Comparison of ENCODE assay signal across 1 cellular context in the genomic region with DNA sequence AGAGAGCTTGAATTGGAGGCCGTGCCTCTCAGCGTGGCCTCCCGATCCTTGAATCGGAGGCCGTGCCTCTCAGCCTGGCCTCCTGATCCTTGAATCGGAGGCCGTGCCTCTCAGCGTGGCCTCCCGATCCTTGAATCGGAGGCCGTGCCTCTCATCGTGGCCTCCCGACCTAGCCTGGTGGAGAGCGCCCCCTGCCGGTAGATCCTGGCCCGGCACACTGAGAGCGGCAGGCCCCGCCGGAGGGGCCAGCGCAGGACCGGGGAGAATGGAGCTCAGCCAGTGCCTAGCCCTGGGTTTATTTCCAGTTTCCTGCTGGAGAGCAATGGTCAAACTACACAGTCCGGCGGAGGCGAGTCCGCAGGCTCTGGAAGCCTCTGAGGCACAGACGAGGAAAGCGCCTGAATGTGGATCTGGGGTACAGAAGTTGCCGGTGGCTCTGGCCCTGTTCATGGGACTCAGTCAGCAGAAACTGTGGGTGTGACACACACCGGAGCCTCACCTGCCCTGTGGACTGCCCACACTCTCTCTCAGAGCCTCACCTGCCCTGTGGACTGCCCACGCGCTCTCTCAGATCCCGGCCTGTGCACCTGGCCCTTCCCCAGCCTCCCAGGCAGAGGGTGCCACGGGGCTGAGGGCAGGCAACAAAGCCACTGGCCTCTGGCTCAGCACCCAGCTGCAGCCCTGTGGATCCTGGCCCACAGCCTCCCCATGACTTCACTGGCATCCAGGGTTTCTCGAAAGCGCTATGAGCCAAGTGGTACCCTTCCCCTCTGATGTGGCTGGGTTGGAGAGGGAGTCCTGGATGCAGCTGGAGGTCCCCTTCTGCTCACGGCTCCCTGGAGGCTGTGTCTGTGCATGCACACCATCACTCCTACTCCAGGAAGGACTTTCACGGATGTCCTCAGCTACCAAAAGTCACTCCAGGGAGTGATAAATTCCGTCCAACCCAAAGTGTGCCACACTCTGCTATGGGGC.
TF ChIP-seq lines count a peak whose summit lies in the region.

No MANE protein-coding gene starts in this region.

TF ChIP-seq in HCT116, 20 proteins besides CTCF, POLR2A, EP300 and RAD21:
- TF ChIP-seq SIN3A (IDR thresholded peaks at IDR 0.05; ENCODE audit: low read depth) (no peak), ELF1 (IDR thresholded peaks at IDR 0.05; ENCODE audit: borderline replicate concordance, low read depth) (no peak), CBX3 (IDR thresholded peaks at IDR 0.05; ENCODE audit: low read depth) (no peak), JUND (IDR thresholded peaks at IDR 0.05) (no peak), SRF (IDR thresholded peaks at IDR 0.05; ENCODE audit: low read depth) (no peak), FOSL1 (IDR thresholded peaks at IDR 0.05; ENCODE audit: low read depth) (no peak), ZFX (IDR thresholded peaks at IDR 0.05) (no peak), ZNF274 (IDR thresholded peaks at IDR 0.05; ENCODE audit: low read depth, low read length) (no peak), EGR1 (IDR thresholded peaks at IDR 0.05; ENCODE audit: low read depth) (no peak), TCF7L2 (IDR thresholded peaks at IDR 0.05; ENCODE audit: borderline replicate concordance, extremely low read depth, insufficient read depth, insufficient read length) (no peak), YY1 (IDR thresholded peaks at IDR 0.05; ENCODE audit: extremely low read depth, insufficient replicate concordance, low read depth, low read length) (no peak), EZH2 (IDR thresholded peaks at IDR 0.05) (no peak), POLR2AphosphoS5 (IDR thresholded peaks at IDR 0.05; ENCODE audit: low read depth, low read length) (no peak), SP1 (IDR thresholded peaks at IDR 0.05; ENCODE audit: low read depth) (no peak), EZH2phosphoT487 (IDR thresholded peaks at IDR 0.05; ENCODE audit: borderline replicate concordance) (no peak), CEBPB (IDR thresholded peaks at IDR 0.05; ENCODE audit: low read depth) (no peak)
- TF ChIP-seq, protein P1, sequence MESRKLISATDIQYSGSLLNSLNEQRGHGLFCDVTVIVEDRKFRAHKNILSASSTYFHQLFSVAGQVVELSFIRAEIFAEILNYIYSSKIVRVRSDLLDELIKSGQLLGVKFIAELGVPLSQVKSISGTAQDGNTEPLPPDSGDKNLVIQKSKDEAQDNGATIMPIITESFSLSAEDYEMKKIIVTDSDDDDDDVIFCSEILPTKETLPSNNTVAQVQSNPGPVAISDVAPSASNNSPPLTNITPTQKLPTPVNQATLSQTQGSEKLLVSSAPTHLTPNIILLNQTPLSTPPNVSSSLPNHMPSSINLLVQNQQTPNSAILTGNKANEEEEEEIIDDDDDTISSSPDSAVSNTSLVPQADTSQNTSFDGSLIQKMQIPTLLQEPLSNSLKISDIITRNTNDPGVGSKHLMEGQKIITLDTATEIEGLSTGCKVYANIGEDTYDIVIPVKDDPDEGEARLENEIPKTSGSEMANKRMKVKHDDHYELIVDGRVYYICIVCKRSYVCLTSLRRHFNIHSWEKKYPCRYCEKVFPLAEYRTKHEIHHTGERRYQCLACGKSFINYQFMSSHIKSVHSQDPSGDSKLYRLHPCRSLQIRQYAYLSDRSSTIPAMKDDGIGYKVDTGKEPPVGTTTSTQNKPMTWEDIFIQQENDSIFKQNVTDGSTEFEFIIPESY (IDR thresholded peaks at IDR 0.05; ENCODE audit: extremely low read depth, insufficient replicate concordance, low read length), result no peak
- TF ChIP-seq, protein P2, sequence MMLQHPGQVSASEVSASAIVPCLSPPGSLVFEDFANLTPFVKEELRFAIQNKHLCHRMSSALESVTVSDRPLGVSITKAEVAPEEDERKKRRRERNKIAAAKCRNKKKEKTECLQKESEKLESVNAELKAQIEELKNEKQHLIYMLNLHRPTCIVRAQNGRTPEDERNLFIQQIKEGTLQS (IDR thresholded peaks at IDR 0.05), result no peak
- TF ChIP-seq, protein P3, sequence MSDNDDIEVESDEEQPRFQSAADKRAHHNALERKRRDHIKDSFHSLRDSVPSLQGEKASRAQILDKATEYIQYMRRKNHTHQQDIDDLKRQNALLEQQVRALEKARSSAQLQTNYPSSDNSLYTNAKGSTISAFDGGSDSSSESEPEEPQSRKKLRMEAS (IDR thresholded peaks at IDR 0.05), result no peak
- TF ChIP-seq, protein P4, sequence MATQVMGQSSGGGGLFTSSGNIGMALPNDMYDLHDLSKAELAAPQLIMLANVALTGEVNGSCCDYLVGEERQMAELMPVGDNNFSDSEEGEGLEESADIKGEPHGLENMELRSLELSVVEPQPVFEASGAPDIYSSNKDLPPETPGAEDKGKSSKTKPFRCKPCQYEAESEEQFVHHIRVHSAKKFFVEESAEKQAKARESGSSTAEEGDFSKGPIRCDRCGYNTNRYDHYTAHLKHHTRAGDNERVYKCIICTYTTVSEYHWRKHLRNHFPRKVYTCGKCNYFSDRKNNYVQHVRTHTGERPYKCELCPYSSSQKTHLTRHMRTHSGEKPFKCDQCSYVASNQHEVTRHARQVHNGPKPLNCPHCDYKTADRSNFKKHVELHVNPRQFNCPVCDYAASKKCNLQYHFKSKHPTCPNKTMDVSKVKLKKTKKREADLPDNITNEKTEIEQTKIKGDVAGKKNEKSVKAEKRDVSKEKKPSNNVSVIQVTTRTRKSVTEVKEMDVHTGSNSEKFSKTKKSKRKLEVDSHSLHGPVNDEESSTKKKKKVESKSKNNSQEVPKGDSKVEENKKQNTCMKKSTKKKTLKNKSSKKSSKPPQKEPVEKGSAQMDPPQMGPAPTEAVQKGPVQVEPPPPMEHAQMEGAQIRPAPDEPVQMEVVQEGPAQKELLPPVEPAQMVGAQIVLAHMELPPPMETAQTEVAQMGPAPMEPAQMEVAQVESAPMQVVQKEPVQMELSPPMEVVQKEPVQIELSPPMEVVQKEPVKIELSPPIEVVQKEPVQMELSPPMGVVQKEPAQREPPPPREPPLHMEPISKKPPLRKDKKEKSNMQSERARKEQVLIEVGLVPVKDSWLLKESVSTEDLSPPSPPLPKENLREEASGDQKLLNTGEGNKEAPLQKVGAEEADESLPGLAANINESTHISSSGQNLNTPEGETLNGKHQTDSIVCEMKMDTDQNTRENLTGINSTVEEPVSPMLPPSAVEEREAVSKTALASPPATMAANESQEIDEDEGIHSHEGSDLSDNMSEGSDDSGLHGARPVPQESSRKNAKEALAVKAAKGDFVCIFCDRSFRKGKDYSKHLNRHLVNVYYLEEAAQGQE (IDR thresholded peaks at IDR 0.05; ENCODE audit: low read depth), result no peak
